Comparison of ENCODE assay signal across 19 cellular contexts in the genomic region with DNA sequence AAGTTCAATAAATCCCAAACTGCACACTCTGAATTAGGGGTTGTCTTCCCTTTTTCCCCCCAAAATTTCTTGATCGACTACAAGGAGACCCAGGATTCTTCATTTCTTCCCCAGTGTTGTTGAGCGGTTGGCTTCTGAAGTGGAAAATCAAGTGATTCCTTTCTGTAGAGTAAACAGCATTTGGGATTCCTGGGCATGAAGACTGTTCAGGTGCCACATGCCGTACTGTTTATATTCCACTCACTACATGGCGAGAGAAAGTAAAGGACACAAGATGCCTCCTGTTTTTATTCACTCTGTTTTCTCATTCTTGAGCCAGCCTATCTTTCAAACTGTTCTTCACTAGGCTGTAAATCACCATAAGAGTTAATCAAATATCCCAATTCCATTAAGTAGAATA. TPM values are rescaled to one million over a fixed set of nuclear protein-coding genes. Genes with fewer than 3 reads are reported as not detected.
DNase-seq lines count a peak whose midpoint lies in the region; ATAC-seq and TF ChIP-seq lines count a peak whose summit lies in the region.
"Had no signal": no experiment of that assay in that cellular context is flagged by ENCODE, and none has a peak within 500 bp of the region (broad histone marks: within the 10 kb centered on the region; RNA-seq: fewer than 3 reads in every experiment).

No MANE protein-coding gene starts in this region.

- H3K27me3 ChIP-seq in left ventricle myocardium inferior (ENCODE audit: low read depth): no peaks in the 10 kb centered on the region
- H3K27me3 ChIP-seq in fibroblast of lung (ENCODE audit: control insufficient read depth, insufficient read depth, low read length): no peaks in the 10 kb centered on the region
- H3K27me3 ChIP-seq in prostate gland (replicated peaks; ENCODE audit: insufficient read depth): no peaks in the 10 kb centered on the region

- peak overlapping the region; percentile 40 for H3K4me2 ChIP-seq in fibroblast of lung (ENCODE audit: extremely low read depth, insufficient read depth, low read length)

- H3K9ac ChIP-seq in fibroblast of lung (ENCODE audit: insufficient read depth, low read length): no peak overlapping the region

- TF ChIP-seq CTCF in left ventricle myocardium inferior (IDR thresholded peaks at IDR 0.05; ENCODE audit: borderline replicate concordance) (no peak), fibroblast of lung (conservative IDR thresholded peaks at IDR 0.05 in 1 of 2, IDR thresholded peaks at IDR 0.05 in 1 of 2; ENCODE audit: low read depth in 1 of 2, low read length in 2 of 2) (no peak), prostate gland (IDR thresholded peaks at IDR 0.05) (no peak)

- H3K9me3 ChIP-seq in left ventricle myocardium inferior (replicated peaks): no peaks in the 10 kb centered on the region
- no peaks in the 10 kb centered on the region for H3K9me3 ChIP-seq in fibroblast of lung (ENCODE audit: control insufficient read depth, insufficient read depth, low read depth, low read length)
- H3K9me3 ChIP-seq in prostate gland: no peaks in the 10 kb centered on the region

- H3K4me1 ChIP-seq in left ventricle myocardium inferior (peaks cover 98% of the 10 kb centered on the region), fibroblast of lung (ENCODE audit: control insufficient read depth, extremely low read depth, insufficient read depth, low read length) (peaks cover 42% of the 10 kb centered on the region), prostate gland (replicated peaks) (peaks cover 32% of the 10 kb centered on the region)

- whole genome bisulfite sequencing in prostate gland: 39% methylated on average over 4 of the region's 4 CpGs

- H3K79me2 ChIP-seq in fibroblast of lung (ENCODE audit: control insufficient read depth, insufficient read depth, low read length): peaks cover 92% of the 10 kb centered on the region

- ATAC-seq in HG02981 (IDR thresholded peaks at IDR 0.05; ENCODE audit: unreplicated experiment) (no peak), HG03196 (IDR thresholded peaks at IDR 0.05; ENCODE audit: unreplicated experiment) (no peak)
- ATAC-seq: activated CD4-positive, CD25-positive, alpha-beta regulatory T cell treated with anti-CD3 and anti-CD28 coated beads, Interleukin-2, amount 50 U/mL, for 24 hours had no signal

- H2AFZ ChIP-seq in fibroblast of lung (ENCODE audit: low read length): no peak overlapping the region

- H3K36me3 ChIP-seq in left ventricle myocardium inferior (peaks cover 27% of the 10 kb centered on the region), fibroblast of lung (ENCODE audit: control insufficient read depth, insufficient read depth, low read length) (peaks cover 20% of the 10 kb centered on the region), prostate gland (no peaks in the 10 kb centered on the region)

- no peak for DNase-seq in left ventricle myocardium inferior
- no peak for DNase-seq in cardiac septum (ENCODE audit: low spot score)
- no peak for DNase-seq in fibroblast of lung (ENCODE audit: low read depth in 2 of 2)
- DNase-seq in prostate gland (ENCODE audit: low spot score): peak; percentile 42
- DNase-seq in HK-2 (ENCODE audit: unreplicated experiment): no peak
- DNase-seq in NCI-H1417 treated with DMSO at 0.1 percent for 48 hours (lab: John Stamatoyannopoulos, UW): no peak
- DNase-seq: ACHN; activated CD8-positive, alpha-beta memory T cell treated with anti-CD3 and anti-CD28 coated beads for 24 hours; DMS153; effector CD4-positive, alpha-beta T cell; KBM-7; NCI-H69; SHP77 treated with DMSO at 0.1 percent for 48 hours; stimulated activated CD4-positive, alpha-beta T cell treated with anti-CD3 and anti-CD28 coated beads, Interleukin-2, amount 100 ng/mL, for 48 hours; T-helper 2 cell had no signal

- H3K4me3 ChIP-seq in left ventricle myocardium inferior (peak overlapping the region; percentile 11), fibroblast of lung (replicated peaks in 1 of 4; ENCODE audit: control extremely low read depth in 1 of 4, insufficient read depth in 1 of 4, low read depth in 3 of 4, low read length in 4 of 4) (no peak overlapping the region), prostate gland (no peak overlapping the region)

- H3K27ac ChIP-seq in left ventricle myocardium inferior (replicated peaks): peak overlapping the region; percentile 68
- H3K27ac ChIP-seq in fibroblast of lung (ENCODE audit: insufficient read depth, low read length): peak overlapping the region; percentile 65
- peak overlapping the region; percentile 73 to 75 for H3K27ac ChIP-seq in prostate gland
- H3K27ac ChIP-seq: C4-2B had no signal

- H4K20me1 ChIP-seq in fibroblast of lung (ENCODE audit: control insufficient read depth, extremely low read depth, insufficient read depth, low read length): peaks cover 3% of the 10 kb centered on the region

- TF ChIP-seq POLR2A in prostate gland (IDR thresholded peaks at IDR 0.05): no peak

- intact Hi-C loops in left ventricle myocardium inferior (cut with micrococcal nuclease): no loop called here
- intact Hi-C loops in cardiac septum (cut with DNase I): no loop called here
- intact Hi-C loops in prostate gland (cut with DNase I): no loop called here

RNA-seq across cellular contexts. Expression of a gene that starts 12.6 kb away (rescaled TPM):
- total RNA-seq in left ventricle myocardium inferior: 243 TPM
- total RNA-seq in cardiac septum: 140 TPM
- 279 and 309 TPM in 2 replicates for total RNA-seq in fibroblast of lung
- 583 and 1,500 TPM in 2 replicates for polyA plus RNA-seq in fibroblast of lung
- polyA plus RNA-seq in fibroblast of lung (2012): 501 and 1,132 TPM in 2 replicates
- polyA minus RNA-seq in fibroblast of lung (ENCODE audit: low replicate concordance): 681 and 1,171 TPM in 2 replicates
- total RNA-seq in prostate gland: 100 to 1,000 TPM; 212 to 265 TPM
